1 cellular context compared by ENCODE assay signal in genomic region chr12:57133013-57133569, GRCh38.
TF ChIP-seq lines count a peak whose summit lies in the region.

No MANE protein-coding gene starts in this region.

TF ChIP-seq in WTC11, 78 proteins besides CTCF, POLR2A, EP300 and RAD21 (continued from another document):
- no peak for TF ChIP-seq AR (CRISPR knock-in tag; IDR thresholded peaks at IDR 0.05)
- TF ChIP-seq ATF1 (CRISPR knock-in tag; IDR thresholded peaks at IDR 0.05): no peak
- TF ChIP-seq GTF2I (CRISPR knock-in tag; conservative IDR thresholded peaks at IDR 0.05): no peak
- TF ChIP-seq USF2 (CRISPR knock-in tag; IDR thresholded peaks at IDR 0.05): no peak
- TF ChIP-seq ZBTB21 (CRISPR knock-in tag; IDR thresholded peaks at IDR 0.05; ENCODE audit: borderline replicate concordance): no peak
- TF ChIP-seq ATF6 (CRISPR knock-in tag; IDR thresholded peaks at IDR 0.05): no peak
- TF ChIP-seq NR2C2 (CRISPR knock-in tag; IDR thresholded peaks at IDR 0.05): no peak
- TF ChIP-seq ZNF532 (CRISPR knock-in tag; IDR thresholded peaks at IDR 0.05; ENCODE audit: borderline replicate concordance): no peak
- no peak for TF ChIP-seq TEAD1 (CRISPR knock-in tag; IDR thresholded peaks at IDR 0.05)
- no peak for TF ChIP-seq CREB1 (CRISPR knock-in tag; IDR thresholded peaks at IDR 0.05)
